ENCODE assay signal across 7 cellular contexts in genomic region chr5:431001-431710, GRCh38. TPM values are rescaled to one million over a fixed set of nuclear protein-coding genes. Genes with fewer than 3 reads are reported as not detected.
DNase-seq lines count a peak whose midpoint lies in the region; ATAC-seq, FAIRE-seq and TF ChIP-seq lines count a peak whose summit lies in the region.

No MANE protein-coding gene starts in this region.

- H3K36me3 Mint-ChIP-seq in GM23338 (ENCODE audit: low read depth), result no peaks in the 10 kb centered on the region; the same call in 2 of the 3 replicates
- H3K36me3 Mint-ChIP-seq in activated CD8-positive, alpha-beta T cell treated with anti-CD3 and anti-CD28 coated beads, Interleukin-2, amount 10 ng/mL, durations not matched to agents 7 days and 5 days (ENCODE audit: low read depth), result peaks cover 46% of the 10 kb centered on the region

- DNase-seq in GM12865 (ENCODE audit: low read depth) (peak; percentile 75), GM23338 (ENCODE audit: low spot score) (peak; percentile 77), NCI-H1930 (lab: John Stamatoyannopoulos, UW) (peak; percentile 64 to 70), fibroblast of gingiva (ENCODE audit: low read depth) (peak; percentile 35), pancreas (peak in 2 of 6 donors; percentile 58 to 70), OCI-M2 (lab: John Stamatoyannopoulos, UW; ENCODE audit: unreplicated experiment) (no peak)
- DNase-seq in activated CD8-positive, alpha-beta T cell treated with anti-CD3 and anti-CD28 coated beads, Interleukin-2, amount 10 ng/mL, durations not matched to agents 7 days and 5 days, result peak; percentile 58

- H3K36me3 ChIP-seq in GM23338 (ENCODE audit: insufficient read depth), result no peaks in the 10 kb centered on the region
- H3K36me3 ChIP-seq in pancreas, result no peaks in the 10 kb centered on the region

- peaks cover 5% of the 10 kb centered on the region for H3K4me1 Mint-ChIP-seq in GM23338
- H3K4me1 Mint-ChIP-seq in activated CD8-positive, alpha-beta T cell treated with anti-CD3 and anti-CD28 coated beads, Interleukin-2, amount 10 ng/mL, durations not matched to agents 7 days and 5 days (ENCODE audit: low read depth), result peaks cover 13% of the 10 kb centered on the region

- H3K9me3 Mint-ChIP-seq in GM23338, result no peaks in the 10 kb centered on the region
- H3K9me3 Mint-ChIP-seq in activated CD8-positive, alpha-beta T cell treated with anti-CD3 and anti-CD28 coated beads, Interleukin-2, amount 10 ng/mL, durations not matched to agents 7 days and 5 days (ENCODE audit: insufficient read depth), result no peaks in the 10 kb centered on the region

- peaks cover 5% of the 10 kb centered on the region for H3K9me2 ChIP-seq in GM23338 (ENCODE audit: insufficient read depth)

- H3F3A ChIP-seq in GM23338 (replicated peaks; ENCODE audit: low read depth), result no peaks in the 10 kb centered on the region

- H3K4me3 ChIP-seq in GM12865 (ENCODE audit: low read depth, low read length), result no peak overlapping the region
- no peak overlapping the region for H3K4me3 ChIP-seq in GM23338
- no peak overlapping the region for H3K4me3 ChIP-seq in pancreas

- peaks cover 7% of the 10 kb centered on the region for H3K27me3 Mint-ChIP-seq in GM23338 (ENCODE audit: insufficient read depth, low read depth, poor library complexity)
- no peaks in the 10 kb centered on the region for H3K27me3 Mint-ChIP-seq in activated CD8-positive, alpha-beta T cell treated with anti-CD3 and anti-CD28 coated beads, Interleukin-2, amount 10 ng/mL, durations not matched to agents 7 days and 5 days (ENCODE audit: low read depth)

- no peaks in the 10 kb centered on the region for H4K20me1 ChIP-seq in GM23338 (replicated peaks; ENCODE audit: insufficient read depth)

- intact Hi-C loops in pancreas (cut with DNase I), result no loop called here

- H3K4me1 ChIP-seq in GM23338 (ENCODE audit: insufficient read depth), result no peaks in the 10 kb centered on the region
- no peaks in the 10 kb centered on the region for H3K4me1 ChIP-seq in pancreas

- WGBS in pancreas, 2 donors, result 32 to 39% methylated on average over 18 of the region's 18 CpGs

- H3K27ac ChIP-seq in GM23338 (ENCODE audit: low read depth) (no peak overlapping the region), pancreas (no peak overlapping the region)

- peak; percentile 97 for ATAC-seq in GM23338
- ATAC-seq in activated CD8-positive, alpha-beta T cell treated with anti-CD3 and anti-CD28 coated beads, Interleukin-2, amount 10 ng/mL, durations not matched to agents 7 days and 5 days, result peak; percentile 92
- peak in 3 of 4 donors; percentile 72 to 83 (median 77) for ATAC-seq in pancreas

- no peak overlapping the region for H3K4me3 Mint-ChIP-seq in GM23338
- H3K4me3 Mint-ChIP-seq in activated CD8-positive, alpha-beta T cell treated with anti-CD3 and anti-CD28 coated beads, Interleukin-2, amount 10 ng/mL, durations not matched to agents 7 days and 5 days, result no peak overlapping the region

- H3K79me2 ChIP-seq in GM23338 (replicated peaks; ENCODE audit: insufficient read depth), result no peaks in the 10 kb centered on the region

- H3K4me2 ChIP-seq in GM23338, result no peak overlapping the region

- CTCF ChIA-PET in activated CD8-positive, alpha-beta T cell treated with anti-CD3 and anti-CD28 coated beads, Interleukin-2, amount 10 ng/mL, durations not matched to agents 7 days and 5 days (lab: Charles Lee), result interaction anchor here (0.7 to 2.7 kb wide), 18 partner anchors 9 to 212 kb away, joined by 3 to 32 read pairs (median 4); partner anchors contain the start of gene AHRR

- H3K27ac Mint-ChIP-seq in GM23338, result no peak overlapping the region
- peak overlapping the region; percentile 43 for H3K27ac Mint-ChIP-seq in activated CD8-positive, alpha-beta T cell treated with anti-CD3 and anti-CD28 coated beads, Interleukin-2, amount 10 ng/mL, durations not matched to agents 7 days and 5 days

- peak; percentile 88 for TF ChIP-seq CTCF in GM12865 (IDR thresholded peaks at IDR 0.05; ENCODE audit: insufficient read depth, low read depth, low read length, missing control alignments)
- TF ChIP-seq CTCF in GM23338 (conservative IDR thresholded peaks at IDR 0.05; ENCODE audit: low read depth in 2 of 2), result peak; percentile 68 to 93
- TF ChIP-seq CTCF in pancreas (IDR thresholded peaks at IDR 0.05), result peak in 2 of 4 donors; percentile 36

- H3K27me3 ChIP-seq in GM23338 (ENCODE audit: insufficient read depth) (no peaks in the 10 kb centered on the region), pancreas (no peaks in the 10 kb centered on the region)

- H3K9me3 ChIP-seq in pancreas, result no peaks in the 10 kb centered on the region

- no peak overlapping the region for H2AFZ ChIP-seq in GM23338

- POLR2A ChIA-PET in activated CD8-positive, alpha-beta T cell treated with anti-CD3 and anti-CD28 coated beads, Interleukin-2, amount 10 ng/mL, durations not matched to agents 7 days and 5 days (lab: Charles Lee), result no interaction called here

- FAIRE-seq in pancreas (lab: Jason Lieb, UNC), result no peak

TF ChIP-seq in GM23338, 12 proteins besides CTCF, POLR2A, EP300 and RAD21 (continues in another document):
- no peak for TF ChIP-seq STAT1 (IDR thresholded peaks at IDR 0.05; ENCODE audit: unreplicated experiment)
- TF ChIP-seq, protein P1, sequence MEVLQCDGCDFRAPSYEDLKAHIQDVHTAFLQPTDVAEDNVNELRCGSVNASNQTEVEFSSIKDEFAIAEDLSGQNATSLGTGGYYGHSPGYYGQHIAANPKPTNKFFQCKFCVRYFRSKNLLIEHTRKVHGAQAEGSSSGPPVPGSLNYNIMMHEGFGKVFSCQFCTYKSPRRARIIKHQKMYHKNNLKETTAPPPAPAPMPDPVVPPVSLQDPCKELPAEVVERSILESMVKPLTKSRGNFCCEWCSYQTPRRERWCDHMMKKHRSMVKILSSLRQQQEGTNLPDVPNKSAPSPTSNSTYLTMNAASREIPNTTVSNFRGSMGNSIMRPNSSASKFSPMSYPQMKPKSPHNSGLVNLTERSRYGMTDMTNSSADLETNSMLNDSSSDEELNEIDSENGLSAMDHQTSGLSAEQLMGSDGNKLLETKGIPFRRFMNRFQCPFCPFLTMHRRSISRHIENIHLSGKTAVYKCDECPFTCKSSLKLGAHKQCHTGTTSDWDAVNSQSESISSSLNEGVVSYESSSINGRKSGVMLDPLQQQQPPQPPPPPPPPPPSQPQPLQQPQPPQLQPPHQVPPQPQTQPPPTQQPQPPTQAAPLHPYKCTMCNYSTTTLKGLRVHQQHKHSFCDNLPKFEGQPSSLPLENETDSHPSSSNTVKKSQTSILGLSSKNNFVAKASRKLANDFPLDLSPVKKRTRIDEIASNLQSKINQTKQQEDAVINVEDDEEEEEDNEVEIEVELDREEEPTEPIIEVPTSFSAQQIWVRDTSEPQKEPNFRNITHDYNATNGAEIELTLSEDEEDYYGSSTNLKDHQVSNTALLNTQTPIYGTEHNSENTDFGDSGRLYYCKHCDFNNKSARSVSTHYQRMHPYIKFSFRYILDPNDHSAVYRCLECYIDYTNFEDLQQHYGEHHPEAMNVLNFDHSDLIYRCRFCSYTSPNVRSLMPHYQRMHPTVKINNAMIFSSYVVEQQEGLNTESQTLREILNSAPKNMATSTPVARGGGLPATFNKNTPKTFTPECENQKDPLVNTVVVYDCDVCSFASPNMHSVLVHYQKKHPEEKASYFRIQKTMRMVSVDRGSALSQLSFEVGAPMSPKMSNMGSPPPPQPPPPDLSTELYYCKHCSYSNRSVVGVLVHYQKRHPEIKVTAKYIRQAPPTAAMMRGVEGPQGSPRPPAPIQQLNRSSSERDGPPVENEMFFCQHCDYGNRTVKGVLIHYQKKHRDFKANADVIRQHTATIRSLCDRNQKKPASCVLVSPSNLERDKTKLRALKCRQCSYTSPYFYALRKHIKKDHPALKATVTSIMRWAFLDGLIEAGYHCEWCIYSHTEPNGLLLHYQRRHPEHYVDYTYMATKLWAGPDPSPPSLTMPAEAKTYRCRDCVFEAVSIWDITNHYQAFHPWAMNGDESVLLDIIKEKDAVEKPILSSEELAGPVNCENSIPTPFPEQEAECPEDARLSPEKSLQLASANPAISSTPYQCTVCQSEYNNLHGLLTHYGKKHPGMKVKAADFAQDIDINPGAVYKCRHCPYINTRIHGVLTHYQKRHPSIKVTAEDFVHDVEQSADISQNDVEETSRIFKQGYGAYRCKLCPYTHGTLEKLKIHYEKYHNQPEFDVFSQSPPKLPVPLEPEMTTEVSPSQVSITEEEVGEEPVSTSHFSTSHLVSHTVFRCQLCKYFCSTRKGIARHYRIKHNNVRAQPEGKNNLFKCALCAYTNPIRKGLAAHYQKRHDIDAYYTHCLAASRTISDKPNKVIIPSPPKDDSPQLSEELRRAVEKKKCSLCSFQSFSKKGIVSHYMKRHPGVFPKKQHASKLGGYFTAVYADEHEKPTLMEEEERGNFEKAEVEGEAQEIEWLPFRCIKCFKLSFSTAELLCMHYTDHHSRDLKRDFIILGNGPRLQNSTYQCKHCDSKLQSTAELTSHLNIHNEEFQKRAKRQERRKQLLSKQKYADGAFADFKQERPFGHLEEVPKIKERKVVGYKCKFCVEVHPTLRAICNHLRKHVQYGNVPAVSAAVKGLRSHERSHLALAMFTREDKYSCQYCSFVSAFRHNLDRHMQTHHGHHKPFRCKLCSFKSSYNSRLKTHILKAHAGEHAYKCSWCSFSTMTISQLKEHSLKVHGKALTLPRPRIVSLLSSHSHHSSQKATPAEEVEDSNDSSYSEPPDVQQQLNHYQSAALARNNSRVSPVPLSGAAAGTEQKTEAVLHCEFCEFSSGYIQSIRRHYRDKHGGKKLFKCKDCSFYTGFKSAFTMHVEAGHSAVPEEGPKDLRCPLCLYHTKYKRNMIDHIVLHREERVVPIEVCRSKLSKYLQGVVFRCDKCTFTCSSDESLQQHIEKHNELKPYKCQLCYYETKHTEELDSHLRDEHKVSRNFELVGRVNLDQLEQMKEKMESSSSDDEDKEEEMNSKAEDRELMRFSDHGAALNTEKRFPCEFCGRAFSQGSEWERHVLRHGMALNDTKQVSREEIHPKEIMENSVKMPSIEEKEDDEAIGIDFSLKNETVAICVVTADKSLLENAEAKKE (CRISPR knock-in tag; IDR thresholded peaks at IDR 0.05), result no peak
- TF ChIP-seq JUNB (IDR thresholded peaks at IDR 0.05; ENCODE audit: unreplicated experiment), result no peak
- no peak for TF ChIP-seq CREB1 (CRISPR knock-in tag; IDR thresholded peaks at IDR 0.05; ENCODE audit: low read depth)
- no peak for TF ChIP-seq NANOG (IDR thresholded peaks at IDR 0.05; ENCODE audit: borderline replicate concordance)

RNA-seq across cellular contexts. Expression of gene EXOC3, which starts 11.8 kb away (rescaled TPM):
- total RNA-seq in GM23338 (2014; rRNA removed; shearing (Covaris generic)), result 24.2 and 31.6 TPM in 2 replicates
- polyA plus RNA-seq in GM23338 (2016; fragmentation: Nextera tagmentation; extraction: Ambion mirVana) (13.4 and 13.8 TPM in 2 replicates), pancreas (10 to 100 TPM; 64.8 to 71.8 TPM)
- total RNA-seq in activated CD8-positive, alpha-beta T cell treated with anti-CD3 and anti-CD28 coated beads, Interleukin-2, amount 10 ng/mL, durations not matched to agents 7 days and 5 days, result 10 to 100 TPM; 62.2 to 62.3 TPM
- 10 to 100 TPM; 24.5 to 39.5 (median 38.3) TPM for total RNA-seq in pancreas
